9 cellular contexts compared by ENCODE assay signal in the genomic region with DNA sequence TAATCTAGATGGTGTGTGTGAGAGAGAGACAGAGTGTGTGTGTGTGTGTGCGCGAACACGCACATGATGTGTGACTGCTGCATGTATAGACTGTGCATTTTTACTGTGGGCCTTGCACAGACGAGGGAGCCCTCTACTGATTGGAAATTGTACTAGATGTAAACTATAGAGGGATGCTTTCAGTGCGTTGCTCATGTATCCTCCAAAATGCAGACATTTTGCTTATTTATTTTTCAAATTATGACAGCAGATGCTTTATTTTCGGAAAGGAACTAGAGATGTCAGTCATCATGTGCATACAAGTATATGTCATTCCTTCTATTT.
DNase-seq lines count a peak whose midpoint lies in the region; ATAC-seq and TF ChIP-seq lines count a peak whose summit lies in the region.
"Had no signal": no experiment of that assay in that cellular context is flagged by ENCODE, and none has a peak within 500 bp of the region (broad histone marks: within the 10 kb centered on the region; RNA-seq: fewer than 3 reads in every experiment).

No MANE protein-coding gene starts in this region.

- H3K27ac Mint-ChIP-seq in effector memory CD8-positive, alpha-beta T cell: no peak overlapping the region
- no peak overlapping the region for H3K27ac Mint-ChIP-seq in activated CD4-positive, alpha-beta memory T cell treated with anti-CD3 and anti-CD28 coated beads, Interleukin-2, amount 10 ng/mL, durations not matched to agents 7 days and 5 days

- no peak overlapping the region for H2BK15ac ChIP-seq in mesenchymal stem cell (ENCODE audit: low read depth, poor library complexity, severe bottlenecking)

- H3K4me2 ChIP-seq in mesenchymal stem cell (ENCODE audit: low read length, poor library complexity, severe bottlenecking): no peak overlapping the region

- no peaks in the 10 kb centered on the region for H3K4me1 Mint-ChIP-seq in effector memory CD8-positive, alpha-beta T cell (ENCODE audit: low read depth in 2 of 2)
- H3K4me1 Mint-ChIP-seq in activated CD4-positive, alpha-beta memory T cell treated with anti-CD3 and anti-CD28 coated beads, Interleukin-2, amount 10 ng/mL, durations not matched to agents 7 days and 5 days: no peaks in the 10 kb centered on the region

- H3K9me3 Mint-ChIP-seq in effector memory CD8-positive, alpha-beta T cell: no peaks in the 10 kb centered on the region
- H3K9me3 Mint-ChIP-seq in activated CD4-positive, alpha-beta memory T cell treated with anti-CD3 and anti-CD28 coated beads, Interleukin-2, amount 10 ng/mL, durations not matched to agents 7 days and 5 days: no peaks in the 10 kb centered on the region

- DNase-seq in GM10266 (ENCODE audit: extremely low spot score): peak; percentile 7
- peak; percentile 12 for DNase-seq in NCI-H460 (ENCODE audit: extremely low read depth, low read depth)
- DNase-seq in cerebellum (ENCODE audit: low spot score): peak; percentile 24
- DNase-seq in mesenchymal stem cell: peak; percentile 50
- DNase-seq in activated CD8-positive, alpha-beta memory T cell treated with anti-CD3 and anti-CD28 coated beads, Interleukin-2, amount 50 U/mL, for 48 hours: no peak
- no peak for DNase-seq in effector memory CD8-positive, alpha-beta T cell
- no peak for DNase-seq in activated CD4-positive, alpha-beta memory T cell treated with anti-CD3 and anti-CD28 coated beads, Interleukin-2, amount 10 ng/mL, durations not matched to agents 7 days and 5 days

- H4K8ac ChIP-seq in mesenchymal stem cell (ENCODE audit: low read length): no peak overlapping the region

- no peak overlapping the region for H3K9ac ChIP-seq in mesenchymal stem cell (ENCODE audit: low read length)
- H3K9ac ChIP-seq: parathyroid adenoma had no signal

- no peak overlapping the region for H3K4me3 ChIP-seq in mesenchymal stem cell (ENCODE audit: insufficient read depth in 1 of 2, low read depth in 1 of 2, low read length in 2 of 2)

- no peak overlapping the region for H4K91ac ChIP-seq in mesenchymal stem cell (ENCODE audit: low read length)

- H3K23ac ChIP-seq in mesenchymal stem cell (ENCODE audit: low read length in 2 of 2): no peak overlapping the region

- TF ChIP-seq CTCF in GM10266 (IDR thresholded peaks at IDR 0.05; ENCODE audit: control insufficient read depth, insufficient read depth, low read depth, missing control alignments): peak; percentile 40

- POLR2A ChIA-PET in activated CD4-positive, alpha-beta memory T cell treated with anti-CD3 and anti-CD28 coated beads, Interleukin-2, amount 10 ng/mL, durations not matched to agents 7 days and 5 days (lab: Charles Lee): no interaction called here

- no peak overlapping the region for H3K4me3 Mint-ChIP-seq in effector memory CD8-positive, alpha-beta T cell
- no peak overlapping the region for H3K4me3 Mint-ChIP-seq in activated CD4-positive, alpha-beta memory T cell treated with anti-CD3 and anti-CD28 coated beads, Interleukin-2, amount 10 ng/mL, durations not matched to agents 7 days and 5 days

- no peak overlapping the region for H2BK12ac ChIP-seq in mesenchymal stem cell (ENCODE audit: low read length in 2 of 2)

- H2AFZ ChIP-seq in mesenchymal stem cell (ENCODE audit: low read depth, low read length): no peak overlapping the region
- H2AFZ ChIP-seq: parathyroid adenoma had no signal

- ATAC-seq in HG02623 (IDR thresholded peaks at IDR 0.05; ENCODE audit: unreplicated experiment): peak; percentile 74
- no peak for ATAC-seq in effector memory CD8-positive, alpha-beta T cell (replicated peaks)

- H3K14ac ChIP-seq in mesenchymal stem cell (ENCODE audit: low read length in 2 of 2): no peak overlapping the region

- no peaks in the 10 kb centered on the region for H3K79me1 ChIP-seq in mesenchymal stem cell (replicated peaks; ENCODE audit: low read length, poor library complexity, severe bottlenecking)

- WGBS in mesenchymal stem cell: 67% methylated on average over 3 of the region's 6 CpGs

- no peak overlapping the region for H2AK5ac ChIP-seq in mesenchymal stem cell (ENCODE audit: low read length, severe bottlenecking)

- no peaks in the 10 kb centered on the region for H3K9me3 ChIP-seq in mesenchymal stem cell (ENCODE audit: control insufficient read depth, low read length)

- H3K18ac ChIP-seq in mesenchymal stem cell (ENCODE audit: low read depth in 1 of 2, low read length in 2 of 2): no peak overlapping the region

- no peak overlapping the region for H2BK120ac ChIP-seq in mesenchymal stem cell (ENCODE audit: low read depth, low read length)

- H3K27me3 Mint-ChIP-seq in effector memory CD8-positive, alpha-beta T cell: no peaks in the 10 kb centered on the region
- peaks cover 6% of the 10 kb centered on the region for H3K27me3 Mint-ChIP-seq in activated CD4-positive, alpha-beta memory T cell treated with anti-CD3 and anti-CD28 coated beads, Interleukin-2, amount 10 ng/mL, durations not matched to agents 7 days and 5 days

- no peak overlapping the region for H3K27ac ChIP-seq in mesenchymal stem cell (ENCODE audit: low read length, poor library complexity, severe bottlenecking)
- H3K27ac ChIP-seq: parathyroid adenoma had no signal

- CTCF ChIA-PET in activated CD4-positive, alpha-beta memory T cell treated with anti-CD3 and anti-CD28 coated beads, Interleukin-2, amount 10 ng/mL, durations not matched to agents 7 days and 5 days (lab: Charles Lee): no interaction called here

- no peaks in the 10 kb centered on the region for H3K36me3 ChIP-seq in mesenchymal stem cell (ENCODE audit: control insufficient read depth in 1 of 2, insufficient read depth in 2 of 2, low read depth in 1 of 2, low read length in 2 of 2)

- no peaks in the 10 kb centered on the region for H3K36me3 Mint-ChIP-seq in effector memory CD8-positive, alpha-beta T cell (ENCODE audit: insufficient read depth)
- H3K36me3 Mint-ChIP-seq in activated CD4-positive, alpha-beta memory T cell treated with anti-CD3 and anti-CD28 coated beads, Interleukin-2, amount 10 ng/mL, durations not matched to agents 7 days and 5 days (ENCODE audit: low read depth): no peaks in the 10 kb centered on the region

- no peak overlapping the region for H3K4ac ChIP-seq in mesenchymal stem cell (ENCODE audit: low read depth in 1 of 2, low read length in 2 of 2)

- no peaks in the 10 kb centered on the region for H3K4me1 ChIP-seq in mesenchymal stem cell (ENCODE audit: control insufficient read depth, insufficient read depth, low read depth, low read length)
- H3K4me1 ChIP-seq: parathyroid adenoma had no signal

- no peaks in the 10 kb centered on the region for H3K27me3 ChIP-seq in mesenchymal stem cell (ENCODE audit: control insufficient read depth in 1 of 2, insufficient read depth in 1 of 2, low read length in 2 of 2)

- no peak overlapping the region for H2BK5ac ChIP-seq in mesenchymal stem cell (ENCODE audit: low read depth, low read length, poor library complexity, severe bottlenecking)

Comparison
In these comparisons a context has a peak if more than half of its experiments do, and no peak if none do; other contexts are left out.
1. DNase-seq: peak in GM10266 (single experiment), NCI-H460 (single experiment), cerebellum (single experiment) and mesenchymal stem cell (single experiment); none in activated CD8-positive, alpha-beta memory T cell treated with anti-CD3 and anti-CD28 coated beads, Interleukin-2, amount 50 U/mL, for 48 hours (single experiment), effector memory CD8-positive, alpha-beta T cell (0 of 3) and activated CD4-positive, alpha-beta memory T cell treated with anti-CD3 and anti-CD28 coated beads, Interleukin-2, amount 10 ng/mL, durations not matched to agents 7 days and 5 days (single experiment).